Comparison of ENCODE assay signal across 8 cellular contexts in genomic region chr11:75815345-75815983, GRCh38. TPM values are rescaled to one million over a fixed set of nuclear protein-coding genes. Genes with fewer than 3 reads are reported as not detected.
DNase-seq lines count a peak whose midpoint lies in the region; ATAC-seq, FAIRE-seq and TF ChIP-seq lines count a peak whose summit lies in the region.

No MANE protein-coding gene starts in this region.

- peaks cover 5% of the 10 kb centered on the region for H3K4me1 Mint-ChIP-seq in astrocyte (ENCODE audit: low read depth, unreplicated experiment)

- peaks cover 39% of the 10 kb centered on the region for H3K79me2 ChIP-seq in astrocyte (ENCODE audit: insufficient read depth, low read length)

- ATAC-seq in HG02970 (IDR thresholded peaks at IDR 0.05; ENCODE audit: low FRiP score, unreplicated experiment) = peak; percentile 25

- peak overlapping the region; percentile 88 for H3K4me3 Mint-ChIP-seq in astrocyte (ENCODE audit: unreplicated experiment)

- FAIRE-seq in astrocyte (lab: Jason Lieb, UNC) = no peak

- H3K4me1 ChIP-seq in astrocyte (ENCODE audit: insufficient read depth, low read length) = peaks cover 25% of the 10 kb centered on the region

- H3K9ac ChIP-seq in astrocyte (ENCODE audit: low read length) = peak overlapping the region; percentile 93

- H3K36me3 Mint-ChIP-seq in astrocyte (ENCODE audit: low read depth, unreplicated experiment) = no peaks in the 10 kb centered on the region

- H3K27me3 ChIP-seq in astrocyte (ENCODE audit: insufficient read depth, low read length) = no peaks in the 10 kb centered on the region

- peak overlapping the region; percentile 68 for H3K4me3 ChIP-seq in astrocyte (ENCODE audit: insufficient read depth, low read depth, low read length)

- H3K27ac ChIP-seq in astrocyte (ENCODE audit: low read depth, low read length) = peak overlapping the region; percentile 66

- TF ChIP-seq CTCF in astrocyte (IDR thresholded peaks at IDR 0.05; ENCODE audit: insufficient read depth, low read depth, low read length) = no peak

- H3K36me3 ChIP-seq in astrocyte (ENCODE audit: insufficient read depth, low read length) = no peaks in the 10 kb centered on the region

- DNase-seq in NCI-H82 (lab: John Stamatoyannopoulos, UW) (peak; percentile 52), NCI-H82 treated with DMSO at 0.1 percent for 48 hours (lab: John Stamatoyannopoulos, UW; ENCODE audit: unreplicated experiment) (no peak), RPMI7951 (ENCODE audit: low read depth) (peak; percentile 31), astrocyte (ENCODE audit: low read depth) (peak; percentile 23), iPS-NIHi11 (ENCODE audit: low spot score) (peak; percentile 70), dedifferentiated amniotic fluid mesenchymal stem cell (ENCODE audit: extremely low spot score) (no peak)
- DNase-seq in stimulated activated CD4-positive, alpha-beta T cell treated with anti-CD3 and anti-CD28 coated beads, Interleukin-1b, Interleukin-23, amount 100 ng/mL, for 24 hours (ENCODE audit: low read depth in 4 of 4, low spot score in 1 of 4) = peak in 3 of 4 experiments; percentile 10 to 25 (median 17)

- H4K20me1 ChIP-seq in astrocyte (ENCODE audit: insufficient read depth, low read length) = peaks cover 19% of the 10 kb centered on the region

- no peaks in the 10 kb centered on the region for H3K9me3 Mint-ChIP-seq in astrocyte (ENCODE audit: unreplicated experiment)

- H3K27ac Mint-ChIP-seq in astrocyte (ENCODE audit: unreplicated experiment) = no peak overlapping the region

- no peaks in the 10 kb centered on the region for H3K9me3 ChIP-seq in astrocyte (ENCODE audit: insufficient read depth, low read depth, low read length)

- peak overlapping the region; percentile 98 for H2AFZ ChIP-seq in astrocyte (ENCODE audit: low read depth, low read length)

- H3K4me2 ChIP-seq in astrocyte (ENCODE audit: low read length) = peak overlapping the region; percentile 96

- H3K27me3 Mint-ChIP-seq in astrocyte (ENCODE audit: low read depth, unreplicated experiment) = no peaks in the 10 kb centered on the region

RNA-seq across cellular contexts. Expression of gene UVRAG, which starts 0.5 kb away (rescaled TPM):
- 12.3 and 17.7 TPM in 2 replicates for total RNA-seq in RPMI7951 (2014; rRNA removed; shearing (Covaris generic))
- total RNA-seq in astrocyte = 14.5 and 15.3 TPM in 2 replicates

RNA-seq across cellular contexts. Expression of gene DGAT2, which starts 46.9 kb away (rescaled TPM):
- total RNA-seq in RPMI7951 (2014; rRNA removed; shearing (Covaris generic)) = 2.4 TPM in 2 replicates
- 0.73 and 1.6 TPM in 2 replicates for total RNA-seq in astrocyte

Comparison
In these comparisons a context has a peak if more than half of its experiments do, and no peak if none do; other contexts are left out.
1. DNase-seq: peak in NCI-H82 (single experiment), RPMI7951 (single experiment), astrocyte (single experiment), iPS-NIHi11 (single experiment) and stimulated activated CD4-positive, alpha-beta T cell treated with anti-CD3 and anti-CD28 coated beads, Interleukin-1b, Interleukin-23, amount 100 ng/mL, for 24 hours (3 of 4); none in NCI-H82 treated with DMSO at 0.1 percent for 48 hours (single experiment) and dedifferentiated amniotic fluid mesenchymal stem cell (single experiment).